In the genomic region with DNA sequence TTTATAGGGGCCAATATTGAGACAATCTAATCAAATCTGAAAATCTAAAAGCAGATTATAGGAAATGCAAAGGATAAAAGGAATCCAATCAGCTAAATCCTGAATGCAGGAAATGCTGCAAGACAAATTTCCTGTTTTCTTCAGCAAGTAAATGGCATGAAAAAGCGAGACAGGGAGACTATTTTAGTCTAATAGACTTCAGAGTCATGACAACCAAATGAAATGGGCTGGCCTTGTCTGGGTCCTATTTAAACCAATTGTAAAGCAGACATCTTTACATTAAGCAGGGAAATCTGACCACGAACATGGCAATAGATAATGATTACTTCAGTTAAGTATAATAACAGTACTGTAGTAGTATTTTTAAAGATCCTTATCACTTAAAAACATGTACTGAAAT, we compare ENCODE assay signal across 16 cellular contexts. TPM values are rescaled to one million over a fixed set of nuclear protein-coding genes. Genes with fewer than 3 reads are reported as not detected.
DNase-seq lines count a peak whose midpoint lies in the region; ATAC-seq, FAIRE-seq and TF ChIP-seq lines count a peak whose summit lies in the region.
"Had no signal": no experiment of that assay in that cellular context is flagged by ENCODE, and none has a peak within 500 bp of the region (broad histone marks: within the 10 kb centered on the region; RNA-seq: fewer than 3 reads in every experiment).

No MANE protein-coding gene starts in this region.

- no peak for TF ChIP-seq RAD21 in HepG2 (CRISPR knock-in tag; IDR thresholded peaks at IDR 0.05)

- no peak for TF ChIP-seq CTCF in HepG2 (CRISPR knock-in tag; IDR thresholded peaks at IDR 0.05)
- TF ChIP-seq CTCF in right lobe of liver (IDR thresholded peaks at IDR 0.05) = no peak
- TF ChIP-seq CTCF in type B pancreatic cell (conservative IDR thresholded peaks at IDR 0.05) = no peak
- no peak for TF ChIP-seq CTCF in RWPE1 (conservative IDR thresholded peaks at IDR 0.05; ENCODE audit: low read depth)

- no peak overlapping the region for H3K9ac ChIP-seq in HepG2 (ENCODE audit: insufficient read depth, low read depth, low read length)
- peak overlapping the region; percentile 89 for H3K9ac ChIP-seq in SK-N-MC (ENCODE audit: insufficient read length)

- peaks cover 31% of the 10 kb centered on the region for H3K36me3 Mint-ChIP-seq in central memory CD8-positive, alpha-beta T cell (ENCODE audit: insufficient read depth)
- peaks cover 26% of the 10 kb centered on the region for H3K36me3 Mint-ChIP-seq in type B pancreatic cell

- H3K9me3 ChIP-seq in HepG2 (ENCODE audit: low read length) (no peaks in the 10 kb centered on the region), right lobe of liver (no peaks in the 10 kb centered on the region), SK-N-MC (ENCODE audit: low read depth, low read length) (no peaks in the 10 kb centered on the region)

- BruUV-seq in HepG2 (replicated peaks; lab: Mats Ljungman, UMichigan) = no TSS peak

- TF ChIP-seq EP300 in HepG2 (IDR thresholded peaks at IDR 0.05; ENCODE audit: low read depth in 2 of 2, low read length in 2 of 2) (no peak), HepG2 (CRISPR knock-in tag; IDR thresholded peaks at IDR 0.05; ENCODE audit: borderline replicate concordance) (no peak)

- POLR2A ChIA-PET in HepG2 (lab: Yijun Ruan, JAX) (no interaction called here), RWPE1 (lab: Yijun Ruan, JAX; ENCODE audit: low non-redundant PET) (interaction anchor here (0.6 kb wide), 1 partner anchor 92 kb away, joined by 5 read pairs; no protein-coding TSS in a partner anchor)

- H3K27ac ChIP-seq in HepG2 (ENCODE audit: extremely low read length, insufficient read depth, low read length) (no peak overlapping the region), right lobe of liver (no peak overlapping the region), SK-N-MC (0 out of 2 replicates have a peak overlapping the region, but pooled peaks have one; percentile 11), RWPE1 (no peak overlapping the region)
- H3K27ac ChIP-seq: coronary artery had no signal

- in situ Hi-C loops in HepG2 (cut with HindIII; ENCODE audit: extremely low pct_ligation_motif_present, low pct_unique_long_range_greater_than_20kb) = no loop called here

- H3K79me2 ChIP-seq in HepG2 (ENCODE audit: insufficient read depth, low read length) = peaks cover 21% of the 10 kb centered on the region

- CTCF ChIA-PET in HepG2 (lab: Yijun Ruan, JAX; ENCODE audit: low intra/inter-chr PET ratio, low total read pairs) (no interaction called here), RWPE1 (lab: Yijun Ruan, JAX) (no interaction called here)

- 100% methylated on average over 2 of the region's 2 CpGs for WGBS in HepG2 (ENCODE audit: low lambda C conversion rate)
- WGBS in right lobe of liver (ENCODE audit: insufficient coverage, low coverage, low lambda C conversion rate, missing lambda C conversion rate) = 67% methylated on average over 2 of the region's 2 CpGs

- intact Hi-C loops in HepG2 (cut with micrococcal nuclease; ENCODE audit: unreplicated experiment) (no loop called here), right lobe of liver (cut with DNase I) (no loop called here)

- no peaks in the 10 kb centered on the region for H3K9me3 Mint-ChIP-seq in central memory CD8-positive, alpha-beta T cell
- H3K9me3 Mint-ChIP-seq in type B pancreatic cell = no peaks in the 10 kb centered on the region

- H2AFZ ChIP-seq in HepG2 (ENCODE audit: low read length) = no peak overlapping the region

- H3K4me2 ChIP-seq in HepG2 (ENCODE audit: low read depth, low read length) = peak overlapping the region; percentile 81; the same call in 1 of the 2 replicates

- H3K27me3 ChIP-seq in HepG2 (ENCODE audit: control insufficient read depth in 1 of 2, insufficient read depth in 2 of 2, low read length in 2 of 2) = no peaks in the 10 kb centered on the region; a peak in 1 of 5 replicates
- H3K27me3 ChIP-seq in right lobe of liver = no peaks in the 10 kb centered on the region

- DNase-seq in HepG2 (ENCODE audit: low spot score) = no peak
- no peak for DNase-seq in right lobe of liver
- no peak for DNase-seq in SK-N-MC (ENCODE audit: low read depth, low spot score)
- DNase-seq in central memory CD8-positive, alpha-beta T cell (ENCODE audit: low spot score in 2 of 2) = no peak
- DNase-seq in type B pancreatic cell (ENCODE audit: extremely low spot score, unreplicated experiment) = no peak
- DNase-seq in RWPE1 (ENCODE audit: low spot score) = no peak
- DNase-seq: KG1, NCI-H1694, T-helper 9 cell had no signal

- H3K4me1 ChIP-seq in HepG2 (ENCODE audit: insufficient read depth, low read length) (peaks cover 19% of the 10 kb centered on the region), right lobe of liver (peaks cover 0 to 13% (median 4%) of the 10 kb centered on the region in 4 donors)

- no peaks in the 10 kb centered on the region for H4K20me1 ChIP-seq in HepG2 (ENCODE audit: insufficient read depth, low read length)

- ATAC-seq in HepG2 (no peak), right lobe of liver (no peak), GM21526 (IDR thresholded peaks at IDR 0.05; ENCODE audit: low FRiP score, unreplicated experiment) (no peak), GM21825 (IDR thresholded peaks at IDR 0.05; ENCODE audit: unreplicated experiment) (no peak)
- ATAC-seq in central memory CD8-positive, alpha-beta T cell (replicated peaks; ENCODE audit: extremely low read depth, poor library complexity, severe bottlenecking) = no peak
- ATAC-seq: esophagus mucosa had no signal

- H3K36me3 ChIP-seq in HepG2 (replicated peaks in 1 of 2; ENCODE audit: control insufficient read depth in 1 of 2, insufficient read depth in 2 of 2, low read length in 2 of 2) (peaks cover 1 to 24% of the 10 kb centered on the region in 2 experiments; a peak in 4 of 5 replicates), right lobe of liver (peaks cover 0 to 14% (median 3%) of the 10 kb centered on the region in 4 donors), SK-N-MC (ENCODE audit: insufficient read depth, low read length) (peaks cover 53% of the 10 kb centered on the region)

- peak overlapping the region; percentile 89 for H3K4me3 Mint-ChIP-seq in central memory CD8-positive, alpha-beta T cell
- H3K4me3 Mint-ChIP-seq in type B pancreatic cell = peak overlapping the region; percentile 54

- TF ChIP-seq POLR2A in HepG2 (IDR thresholded peaks at IDR 0.05; ENCODE audit: insufficient read depth in 1 of 2, low read depth in 2 of 2, low read length in 2 of 2) (no peak), right lobe of liver (IDR thresholded peaks at IDR 0.05) (no peak)

- H3K27me3 Mint-ChIP-seq in central memory CD8-positive, alpha-beta T cell = no peaks in the 10 kb centered on the region
- no peaks in the 10 kb centered on the region for H3K27me3 Mint-ChIP-seq in type B pancreatic cell

- no peak for FAIRE-seq in HepG2 (lab: Jason Lieb, UNC)
- FAIRE-seq: H1, keratinocyte had no signal

- H3K4me3 ChIP-seq in HepG2 (replicated peaks in 1 of 3; ENCODE audit: insufficient read depth in 1 of 3, low read depth in 2 of 3, low read length in 3 of 3) = no peak overlapping the region
- H3K4me3 ChIP-seq in right lobe of liver = no peak overlapping the region
- peak overlapping the region; percentile 91 for H3K4me3 ChIP-seq in SK-N-MC
- H3K4me3 ChIP-seq: coronary artery had no signal

- peaks cover 42% of the 10 kb centered on the region for H3K4me1 Mint-ChIP-seq in central memory CD8-positive, alpha-beta T cell
- H3K4me1 Mint-ChIP-seq in type B pancreatic cell (ENCODE audit: unreplicated experiment) = peaks cover 16% of the 10 kb centered on the region

- H3K27ac Mint-ChIP-seq in central memory CD8-positive, alpha-beta T cell (ENCODE audit: low read depth) = no peak overlapping the region
- no peak overlapping the region for H3K27ac Mint-ChIP-seq in type B pancreatic cell

RNA-seq across cellular contexts. Expression of a gene that starts 2.1 kb away (rescaled TPM):
- total RNA-seq in HepG2 (2016; rRNA removed; fragmentation: Illumina TruSeq; extraction: Trizol) (16.7 and 22.7 TPM in 2 replicates), right lobe of liver (1 to 10 TPM; 3.2 to 6.1 (median 4.6) TPM), type B pancreatic cell (ENCODE audit: low replicate concordance) (18.2 and 21.2 TPM in 2 replicates)
- total RNA-seq in HepG2 (2016; cell fraction: cytosol; rRNA removed; fragmentation: Illumina TruSeq; extraction: Trizol; ENCODE audit: low read depth) = 1.6 and 1.9 TPM in 2 replicates
- 18.0 and 23.8 TPM in 2 replicates for total RNA-seq in HepG2 (2016; cell fraction: insoluble cytoplasmic fraction; rRNA removed; fragmentation: Illumina TruSeq; extraction: Trizol)
- 4.4 and 5.9 TPM in 2 replicates for total RNA-seq in HepG2 (2016; cell fraction: membrane; rRNA removed; fragmentation: Illumina TruSeq; extraction: Trizol)
- 8.9 and 12.6 TPM in 2 replicates for total RNA-seq in HepG2 (2016; cell fraction: nucleus; rRNA removed; fragmentation: Illumina TruSeq; extraction: Trizol)
- polyA plus RNA-seq in HepG2 (2011; rRNA removed) = 6.1 and 6.4 TPM in 2 replicates
- polyA plus RNA-seq in HepG2 (2011; cell fraction: cytosol; rRNA removed) = 4.3 and 5.6 TPM in 2 replicates
- polyA plus RNA-seq in HepG2 (2011; cell fraction: nucleus; rRNA removed) = 3.2 and 6.3 TPM in 2 replicates
- 4.5 and 6.3 TPM in 2 replicates for polyA plus RNA-seq in HepG2 (2012)
- 0.51 and 0.66 TPM in 2 replicates for polyA plus RNA-seq in HepG2 (2016; cell fraction: cytosol; fragmentation: Illumina TruSeq; extraction: Trizol; ENCODE audit: low read depth)
- 17.7 and 18.8 TPM in 2 replicates for polyA plus RNA-seq in HepG2 (2016; cell fraction: insoluble cytoplasmic fraction; fragmentation: Illumina TruSeq; extraction: Trizol; ENCODE audit: low read depth)
- 1.5 and 1.8 TPM in 2 replicates for polyA plus RNA-seq in HepG2 (2016; cell fraction: membrane; fragmentation: Illumina TruSeq; extraction: Trizol; ENCODE audit: low read depth)
- 11.3 and 15.7 TPM in 2 replicates for polyA plus RNA-seq in HepG2 (2016; cell fraction: nucleus; fragmentation: Illumina TruSeq; extraction: Trizol; ENCODE audit: insufficient read depth, low read depth)
- 4.2 and 5.9 TPM in 2 replicates for polyA minus RNA-seq in HepG2 (2011; rRNA and poly(A)+ RNA removed; ENCODE audit: low replicate concordance)
- polyA minus RNA-seq in HepG2 (2011; cell fraction: cytosol; rRNA and poly(A)+ RNA removed) = 4.1 and 5.1 TPM in 2 replicates
- polyA minus RNA-seq in HepG2 (2011; cell fraction: nucleus; rRNA and poly(A)+ RNA removed) = 6.6 and 7.7 TPM in 2 replicates

RNA-seq across cellular contexts. Expression of a gene that starts 14.5 kb away (rescaled TPM):
- 38.9 and 48.9 TPM in 2 replicates for total RNA-seq in HepG2 (2016; rRNA removed; fragmentation: Illumina TruSeq; extraction: Trizol)
- total RNA-seq in HepG2 (2016; cell fraction: cytosol; rRNA removed; fragmentation: Illumina TruSeq; extraction: Trizol; ENCODE audit: low read depth) = 18.2 and 23.7 TPM in 2 replicates
- total RNA-seq in HepG2 (2016; cell fraction: insoluble cytoplasmic fraction; rRNA removed; fragmentation: Illumina TruSeq; extraction: Trizol) = 43.7 and 56.0 TPM in 2 replicates
- 24.2 and 24.4 TPM in 2 replicates for total RNA-seq in HepG2 (2016; cell fraction: membrane; rRNA removed; fragmentation: Illumina TruSeq; extraction: Trizol)
- total RNA-seq in HepG2 (2016; cell fraction: nucleus; rRNA removed; fragmentation: Illumina TruSeq; extraction: Trizol) = 70.4 and 70.9 TPM in 2 replicates
- 50.7 and 55.3 TPM in 2 replicates for polyA plus RNA-seq in HepG2 (2011; rRNA removed)
- 22.8 and 25.0 TPM in 2 replicates for polyA plus RNA-seq in HepG2 (2011; cell fraction: cytosol; rRNA removed)
- 65.8 and 93.8 TPM in 2 replicates for polyA plus RNA-seq in HepG2 (2011; cell fraction: nucleus; rRNA removed)
- polyA plus RNA-seq in HepG2 (2012) = 19.5 and 22.5 TPM in 2 replicates
- 3.6 and 3.9 TPM in 2 replicates for polyA plus RNA-seq in HepG2 (2016; cell fraction: cytosol; fragmentation: Illumina TruSeq; extraction: Trizol; ENCODE audit: low read depth)
- polyA plus RNA-seq in HepG2 (2016; cell fraction: insoluble cytoplasmic fraction; fragmentation: Illumina TruSeq; extraction: Trizol; ENCODE audit: low read depth) = 35.8 and 49.4 TPM in 2 replicates
- polyA plus RNA-seq in HepG2 (2016; cell fraction: membrane; fragmentation: Illumina TruSeq; extraction: Trizol; ENCODE audit: low read depth) = 7.3 and 8.2 TPM in 2 replicates
- polyA plus RNA-seq in HepG2 (2016; cell fraction: nucleus; fragmentation: Illumina TruSeq; extraction: Trizol; ENCODE audit: insufficient read depth, low read depth) = 36.5 and 48.8 TPM in 2 replicates
- polyA minus RNA-seq in HepG2 (2011; rRNA and poly(A)+ RNA removed; ENCODE audit: low replicate concordance) = 194 and 251 TPM in 2 replicates
- 31.1 and 35.2 TPM in 2 replicates for polyA minus RNA-seq in HepG2 (2011; cell fraction: cytosol; rRNA and poly(A)+ RNA removed)
- 121 and 148 TPM in 2 replicates for polyA minus RNA-seq in HepG2 (2011; cell fraction: nucleus; rRNA and poly(A)+ RNA removed)
- total RNA-seq in right lobe of liver = 10 to 100 TPM; 15.5 to 24.6 (median 18.6) TPM
- total RNA-seq in type B pancreatic cell (ENCODE audit: low replicate concordance) = 42.3 and 46.1 TPM in 2 replicates

RNA-seq across cellular contexts. Expression of a gene that starts 40.4 kb away (rescaled TPM):
- not detected in 2 replicates for total RNA-seq in HepG2 (2016; rRNA removed; fragmentation: Illumina TruSeq; extraction: Trizol)
- total RNA-seq in HepG2 (2016; cell fraction: cytosol; rRNA removed; fragmentation: Illumina TruSeq; extraction: Trizol; ENCODE audit: low read depth) = not detected in 2 replicates
- total RNA-seq in HepG2 (2016; cell fraction: insoluble cytoplasmic fraction; rRNA removed; fragmentation: Illumina TruSeq; extraction: Trizol) = not detected in 2 replicates
- not detected in 2 replicates for total RNA-seq in HepG2 (2016; cell fraction: membrane; rRNA removed; fragmentation: Illumina TruSeq; extraction: Trizol)
- total RNA-seq in HepG2 (2016; cell fraction: nucleus; rRNA removed; fragmentation: Illumina TruSeq; extraction: Trizol) = not detected in 2 replicates
- polyA plus RNA-seq in HepG2 (2011; rRNA removed) = not detected in 2 replicates
- polyA plus RNA-seq in HepG2 (2011; cell fraction: cytosol; rRNA removed) = not detected in 2 replicates
- polyA plus RNA-seq in HepG2 (2011; cell fraction: nucleus; rRNA removed) = not detected in 2 replicates
- not detected in 2 replicates for polyA plus RNA-seq in HepG2 (2012)
- not detected in 2 replicates for polyA plus RNA-seq in HepG2 (2016; cell fraction: cytosol; fragmentation: Illumina TruSeq; extraction: Trizol; ENCODE audit: low read depth)
- not detected in 2 replicates for polyA plus RNA-seq in HepG2 (2016; cell fraction: insoluble cytoplasmic fraction; fragmentation: Illumina TruSeq; extraction: Trizol; ENCODE audit: low read depth)
- not detected in 2 replicates for polyA plus RNA-seq in HepG2 (2016; cell fraction: membrane; fragmentation: Illumina TruSeq; extraction: Trizol; ENCODE audit: low read depth)
- polyA plus RNA-seq in HepG2 (2016; cell fraction: nucleus; fragmentation: Illumina TruSeq; extraction: Trizol; ENCODE audit: insufficient read depth, low read depth) = not detected in 2 replicates
- not detected in 2 replicates for polyA minus RNA-seq in HepG2 (2011; rRNA and poly(A)+ RNA removed; ENCODE audit: low replicate concordance)
- polyA minus RNA-seq in HepG2 (2011; cell fraction: cytosol; rRNA and poly(A)+ RNA removed) = not detected in 2 replicates
- polyA minus RNA-seq in HepG2 (2011; cell fraction: nucleus; rRNA and poly(A)+ RNA removed) = not detected in 2 replicates
- not detected for total RNA-seq in right lobe of liver
- 0.34 TPM in 1 of 2 replicates, not detected in the other for total RNA-seq in type B pancreatic cell (ENCODE audit: low replicate concordance)
- total RNA-seq: esophagus mucosa, H1, temporal lobe had no signal
- polyA plus RNA-seq: H1, keratinocyte had no signal

RNA-seq across cellular contexts. Expression of a gene that starts 57.2 kb away (rescaled TPM):
- total RNA-seq in HepG2 (2016; rRNA removed; fragmentation: Illumina TruSeq; extraction: Trizol) (1.1 and 1.2 TPM in 2 replicates), right lobe of liver (1 to 10 TPM in 5 of 6 experiments, under 1 TPM in 1; 0.92 to 2.2 (median 1.2) TPM), type B pancreatic cell (ENCODE audit: low replicate concordance) (3.2 and 17.8 TPM in 2 replicates)
- total RNA-seq in HepG2 (2016; cell fraction: cytosol; rRNA removed; fragmentation: Illumina TruSeq; extraction: Trizol; ENCODE audit: low read depth) = 0.26 and 0.30 TPM in 2 replicates
- total RNA-seq in HepG2 (2016; cell fraction: insoluble cytoplasmic fraction; rRNA removed; fragmentation: Illumina TruSeq; extraction: Trizol) = 1.1 and 2.5 TPM in 2 replicates
- total RNA-seq in HepG2 (2016; cell fraction: membrane; rRNA removed; fragmentation: Illumina TruSeq; extraction: Trizol) = 0.62 and 0.90 TPM in 2 replicates
- total RNA-seq in HepG2 (2016; cell fraction: nucleus; rRNA removed; fragmentation: Illumina TruSeq; extraction: Trizol) = 3.9 and 7.0 TPM in 2 replicates
- 0.39 and 0.90 TPM in 2 replicates for polyA plus RNA-seq in HepG2 (2011; rRNA removed)
- 0.24 and 0.56 TPM in 2 replicates for polyA plus RNA-seq in HepG2 (2011; cell fraction: cytosol; rRNA removed)
- 5.1 and 5.6 TPM in 2 replicates for polyA plus RNA-seq in HepG2 (2011; cell fraction: nucleus; rRNA removed)
- polyA plus RNA-seq in HepG2 (2012) = 0.47 and 0.85 TPM in 2 replicates
- 0.08 and 0.09 TPM in 2 replicates for polyA plus RNA-seq in HepG2 (2016; cell fraction: cytosol; fragmentation: Illumina TruSeq; extraction: Trizol; ENCODE audit: low read depth)
- polyA plus RNA-seq in HepG2 (2016; cell fraction: insoluble cytoplasmic fraction; fragmentation: Illumina TruSeq; extraction: Trizol; ENCODE audit: low read depth) = 0.66 and 0.96 TPM in 2 replicates
- polyA plus RNA-seq in HepG2 (2016; cell fraction: membrane; fragmentation: Illumina TruSeq; extraction: Trizol; ENCODE audit: low read depth) = 0.25 and 0.31 TPM in 2 replicates
- 4.3 and 4.5 TPM in 2 replicates for polyA plus RNA-seq in HepG2 (2016; cell fraction: nucleus; fragmentation: Illumina TruSeq; extraction: Trizol; ENCODE audit: insufficient read depth, low read depth)
- polyA minus RNA-seq in HepG2 (2011; rRNA and poly(A)+ RNA removed; ENCODE audit: low replicate concordance) = 1.6 and 21.0 TPM in 2 replicates
- 0.88 and 1.2 TPM in 2 replicates for polyA minus RNA-seq in HepG2 (2011; cell fraction: cytosol; rRNA and poly(A)+ RNA removed)
- 8.6 and 8.9 TPM in 2 replicates for polyA minus RNA-seq in HepG2 (2011; cell fraction: nucleus; rRNA and poly(A)+ RNA removed)
